In the genomic region with DNA sequence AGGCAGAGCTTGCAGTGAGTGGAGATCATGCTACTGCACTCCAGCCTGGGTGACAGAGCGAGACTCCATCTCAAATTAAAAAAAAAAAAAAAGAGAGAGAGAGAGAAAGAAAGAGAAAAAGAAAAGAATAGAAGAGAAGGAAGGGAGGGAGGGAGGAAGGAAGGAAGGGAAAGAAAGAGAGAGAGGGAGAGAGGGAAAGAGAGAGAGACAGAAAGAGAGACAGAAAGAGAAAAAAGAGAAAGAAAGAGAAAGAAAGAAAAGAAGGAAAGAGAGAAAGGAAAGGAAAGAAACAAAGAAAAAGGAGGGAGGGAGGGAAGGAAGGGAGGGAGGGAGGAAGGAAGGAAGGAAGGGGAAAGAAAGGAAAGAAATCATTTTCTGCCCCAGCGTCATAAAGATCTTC, we compare ENCODE assay signal across 35 cellular contexts. TPM values are rescaled to one million over a fixed set of nuclear protein-coding genes. Genes with fewer than 3 reads are reported as not detected.
"Had no signal": no experiment of that assay in that cellular context is flagged by ENCODE, and none has a peak within 500 bp of the region (broad histone marks: within the 10 kb centered on the region; RNA-seq: fewer than 3 reads in every experiment).

No MANE protein-coding gene starts in this region.

- H3K4me3 ChIP-seq: MG63 had no signal

- H3K9me3 ChIP-seq: MG63 had no signal

- DNase-seq: Karpas-422, Kasumi-1, MG63, MM.1S, MV-4-11, NCI-H1048, NCI-H1092, NCI-H1092 treated with DMSO at 0.1 percent for 48 hours, NCI-H1105, NCI-H1105 treated with DMSO at 0.1 percent for 48 hours, NCI-H1417 treated with DMSO at 0.1 percent for 48 hours, NCI-H1436, NCI-H1436 treated with DMSO at 0.1 percent for 48 hours, NCI-H146, NCI-H1694, NCI-H1694 treated with DMSO at 0.1 percent for 48 hours, NCI-H187, NCI-H187 treated with DMSO at 0.1 percent for 48 hours, NCI-H1930, NCI-H2029, NCI-H2029 treated with DMSO at 0.1 percent for 48 hours, NCI-H2081, NCI-H2081 treated with DMSO at 0.1 percent for 48 hours, NCI-H2107, NCI-H2171, NCI-H2171 treated with DMSO at 0.1 percent for 48 hours, NCI-H2227 treated with DMSO at 0.1 percent for 48 hours, NCI-H226, NCI-H345, NCI-H510A, NCI-H510A treated with DMSO at 0.1 percent for 48 hours, NCI-H524, NCI-H524 treated with DMSO at 0.1 percent for 48 hours, NCI-H526 had no signal

- H3K36me3 ChIP-seq: MG63 had no signal

RNA-seq across cellular contexts. Expression of gene UNC13A, which starts 7.0 kb away (rescaled TPM):
- total RNA-seq: LHCN-M2 had no signal
